Comparison of ENCODE assay signal across 19 cellular contexts in the genomic region with DNA sequence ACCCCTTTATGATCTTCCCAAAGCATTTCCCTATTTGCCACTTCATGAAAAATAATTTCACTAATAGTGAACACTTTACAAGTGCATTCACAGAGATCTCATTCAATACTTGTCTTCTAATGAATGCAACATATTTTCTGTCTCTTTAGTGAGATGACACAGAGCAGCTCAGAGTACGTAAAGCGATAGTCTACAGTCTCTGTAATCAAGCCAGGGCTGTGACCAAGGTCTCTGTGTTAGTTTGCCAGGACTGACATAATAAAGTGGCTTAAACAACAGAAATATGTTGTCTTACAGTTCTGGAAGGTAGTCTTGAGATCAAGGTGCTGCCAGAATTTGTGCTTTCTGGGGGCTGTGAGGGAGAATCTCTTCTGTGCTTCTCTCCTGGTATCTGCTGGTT. TPM values are rescaled to one million over a fixed set of nuclear protein-coding genes. Genes with fewer than 3 reads are reported as not detected.
DNase-seq lines count a peak whose midpoint lies in the region; ATAC-seq, FAIRE-seq and TF ChIP-seq lines count a peak whose summit lies in the region.
"Had no signal": no experiment of that assay in that cellular context is flagged by ENCODE, and none has a peak within 500 bp of the region (broad histone marks: within the 10 kb centered on the region; RNA-seq: fewer than 3 reads in every experiment).

No MANE protein-coding gene starts in this region.

- FAIRE-seq in HepG2 (lab: Jason Lieb, UNC) (no peak), H1 (lab: Jason Lieb, UNC) (no peak)
- FAIRE-seq: G401.6, GM12892 had no signal

- ATAC-seq in HepG2 (peak; percentile 54), right lobe of liver (no peak), gastroesophageal sphincter (no peak)
- ATAC-seq: CD8-positive, alpha-beta T cell had no signal

- H2AFZ ChIP-seq in HepG2 (ENCODE audit: low read length) (no peak overlapping the region), H1 (ENCODE audit: low read length) (peak overlapping the region; percentile 11; the same call in 1 of the 2 replicates)

- H3K79me2 ChIP-seq in HepG2 (ENCODE audit: insufficient read depth, low read length) (no peaks in the 10 kb centered on the region), H1 (ENCODE audit: control insufficient read depth in 1 of 2, insufficient read depth in 2 of 2, low read length in 2 of 2) (no peaks in the 10 kb centered on the region)

- no peak overlapping the region for H2BK120ac ChIP-seq in H1 (replicated peaks; ENCODE audit: low read depth, low read length)

- no peaks in the 10 kb centered on the region for H3K79me1 ChIP-seq in H1 (ENCODE audit: low read depth, low read length)

- no peak overlapping the region for H2BK20ac ChIP-seq in H1 (ENCODE audit: low read length)

- no peak overlapping the region for H2BK5ac ChIP-seq in H1 (ENCODE audit: low read depth, low read length)

- no peak overlapping the region for H4K8ac ChIP-seq in H1 (ENCODE audit: extremely low read depth, insufficient read depth, low read length)

- intact Hi-C loops in HepG2 (cut with micrococcal nuclease; ENCODE audit: unreplicated experiment) (no loop called here), right lobe of liver (cut with DNase I) (no loop called here)

- POLR2A ChIA-PET in HepG2 (lab: Yijun Ruan, JAX): no interaction called here
- POLR2A ChIA-PET in H1 (lab: Charles Lee; ENCODE audit: partially characterized antibody): no interaction called here

- no peak overlapping the region for H4K5ac ChIP-seq in H1 (ENCODE audit: insufficient read length, low read depth, low read length)

- H2AK5ac ChIP-seq in H1 (ENCODE audit: low read depth, low read length): no peak overlapping the region

- no peak overlapping the region for H4K91ac ChIP-seq in H1 (replicated peaks; ENCODE audit: insufficient read length, low read length)

- in situ Hi-C loops in HepG2 (cut with HindIII; ENCODE audit: extremely low pct_ligation_motif_present, low pct_unique_long_range_greater_than_20kb): no loop called here

- TF ChIP-seq RAD21 in HepG2 (CRISPR knock-in tag; IDR thresholded peaks at IDR 0.05): no peak
- no peak for TF ChIP-seq RAD21 in H1 (IDR thresholded peaks at IDR 0.05 in 1 of 2, conservative IDR thresholded peaks at IDR 0.05 in 1 of 2; ENCODE audit: low read depth in 2 of 2, low read length in 2 of 2)

- no peak overlapping the region for H3K18ac ChIP-seq in H1 (ENCODE audit: extremely low read depth, low read length)

- no peak overlapping the region for H3K27ac ChIP-seq in HepG2 (ENCODE audit: extremely low read length, insufficient read depth, low read length)
- H3K27ac ChIP-seq in right lobe of liver: no peak overlapping the region
- no peak overlapping the region for H3K27ac ChIP-seq in H1 (ENCODE audit: low read depth, low read length)
- H3K27ac ChIP-seq in substantia nigra (ENCODE audit: low read depth, low read length, poor library complexity, severe bottlenecking): peak overlapping the region; percentile 46
- H3K27ac ChIP-seq in gastroesophageal sphincter: no peak overlapping the region
- H3K27ac ChIP-seq: BLaER1, C4-2B had no signal

- DNase-seq in HepG2 (ENCODE audit: low spot score): no peak
- no peak for DNase-seq in right lobe of liver
- DNase-seq in H1 (ENCODE audit: low read depth in 1 of 2, low spot score in 2 of 2): no peak
- DNase-seq in medulla oblongata (ENCODE audit: extremely low spot score): peak; percentile 18
- no peak for DNase-seq in substantia nigra (lab: John Stamatoyannopoulos, UW)
- no peak for DNase-seq in GOT3 (lab: John Stamatoyannopoulos, UW)
- DNase-seq in H7: no peak
- DNase-seq: Caco-2; CD4-positive, CD25-positive, alpha-beta regulatory T cell; CD8-positive, alpha-beta T cell; DMS153; DND-41; HFFc6 had no signal

- H3K9ac ChIP-seq in HepG2 (ENCODE audit: insufficient read depth, low read depth, low read length) (no peak overlapping the region), H1 (replicated peaks in 1 of 4; ENCODE audit: extremely low read depth in 1 of 4, low read depth in 3 of 4, low read length in 3 of 4) (no peak overlapping the region)
- H3K9ac ChIP-seq: BLaER1 had no signal

- H3K14ac ChIP-seq in H1 (ENCODE audit: insufficient read length): no peak overlapping the region

- H3K4me3 ChIP-seq in HepG2 (replicated peaks in 1 of 3; ENCODE audit: insufficient read depth in 1 of 3, low read depth in 2 of 3, low read length in 3 of 3) (no peak overlapping the region), right lobe of liver (no peak overlapping the region), H1 (ENCODE audit: extremely low read depth in 1 of 4, insufficient read depth in 2 of 4, low read depth in 3 of 4, low read length in 4 of 4) (no peak overlapping the region), gastroesophageal sphincter (no peak overlapping the region), H7 (ENCODE audit: insufficient read depth, low read depth, low read length) (no peak overlapping the region)
- H3K4me3 ChIP-seq: BLaER1, HAP-1 had no signal

- no peak overlapping the region for H3K4ac ChIP-seq in H1 (replicated peaks; ENCODE audit: insufficient read length, low read depth, low read length)

- H3K23me2 ChIP-seq in H1 (ENCODE audit: low read depth, low read length): peaks cover 2% of the 10 kb centered on the region; the same call in 1 of the 2 replicates

- no peak overlapping the region for H2BK15ac ChIP-seq in H1 (ENCODE audit: low read length)

- TF ChIP-seq POLR2A in HepG2 (IDR thresholded peaks at IDR 0.05; ENCODE audit: insufficient read depth in 1 of 2, low read depth in 2 of 2, low read length in 2 of 2) (no peak), right lobe of liver (IDR thresholded peaks at IDR 0.05) (no peak), H1 (IDR thresholded peaks at IDR 0.05; ENCODE audit: control extremely low read depth in 1 of 2, low read depth in 2 of 2, low read length in 2 of 2) (no peak), gastroesophageal sphincter (IDR thresholded peaks at IDR 0.05) (no peak)

- H3K4me1 ChIP-seq in HepG2 (ENCODE audit: insufficient read depth, low read length) (peaks cover 10% of the 10 kb centered on the region), right lobe of liver (peaks cover 0 to 4% (median 0%) of the 10 kb centered on the region in 4 donors), H1 (replicated peaks in 1 of 4; ENCODE audit: control insufficient read depth in 3 of 4, insufficient read depth in 4 of 4, low read length in 3 of 4) (0 out of 7 replicates have a peak, but pooled peaks cover 0 to 3% (median 0%) of the 10 kb centered on the region in 4 experiments), gastroesophageal sphincter (peaks cover 0 to 16% (median 0%) of the 10 kb centered on the region in 3 donors)
- H3K4me1 ChIP-seq: BLaER1, HAP-1 had no signal

- no peak for TF ChIP-seq CTCF in HepG2 (CRISPR knock-in tag; IDR thresholded peaks at IDR 0.05)
- no peak for TF ChIP-seq CTCF in right lobe of liver (IDR thresholded peaks at IDR 0.05)
- no peak for TF ChIP-seq CTCF in H1 (IDR thresholded peaks at IDR 0.05; ENCODE audit: control extremely low read depth in 1 of 3, insufficient read depth in 1 of 3, low read depth in 1 of 3, low read length in 3 of 3)
- no peak for TF ChIP-seq CTCF in gastroesophageal sphincter (IDR thresholded peaks at IDR 0.05)

- CTCF ChIA-PET in HepG2 (lab: Yijun Ruan, JAX; ENCODE audit: low intra/inter-chr PET ratio, low total read pairs): no interaction called here
- CTCF ChIA-PET in H1 (lab: Charles Lee; ENCODE audit: partially characterized antibody): no interaction called here

- no peak overlapping the region for H2BK12ac ChIP-seq in H1 (ENCODE audit: low read depth, low read length)

- H3K23ac ChIP-seq in H1 (ENCODE audit: insufficient read length): no peak overlapping the region

- no peaks in the 10 kb centered on the region for H4K20me1 ChIP-seq in HepG2 (ENCODE audit: insufficient read depth, low read length)
- no peaks in the 10 kb centered on the region for H4K20me1 ChIP-seq in H1 (replicated peaks in 1 of 2; ENCODE audit: control insufficient read depth in 1 of 2, insufficient read depth in 2 of 2, low read length in 2 of 2)
- H4K20me1 ChIP-seq: BLaER1 had no signal

- no peaks in the 10 kb centered on the region for H3K9me3 ChIP-seq in HepG2 (ENCODE audit: low read length)
- H3K9me3 ChIP-seq in right lobe of liver: no peaks in the 10 kb centered on the region
- H3K9me3 ChIP-seq in H1 (ENCODE audit: insufficient read depth in 2 of 2, low read depth in 1 of 2, low read length in 1 of 2): no peaks in the 10 kb centered on the region
- no peaks in the 10 kb centered on the region for H3K9me3 ChIP-seq in gastroesophageal sphincter
- H3K9me3 ChIP-seq: BLaER1, Caco-2, HAP-1 had no signal

- WGBS in HepG2 (ENCODE audit: low lambda C conversion rate): 29% methylated on average over 2 of the region's 2 CpGs
- 49% methylated on average over 2 of the region's 2 CpGs for WGBS in right lobe of liver (ENCODE audit: insufficient coverage, low coverage, low lambda C conversion rate, missing lambda C conversion rate)
- WGBS in H1 (ENCODE audit: extremely low coverage in 1 of 2, insufficient coverage in 1 of 2, insufficient read length in 1 of 2, insufficient replicate concordance in 2 of 2, low coverage in 1 of 2, low lambda C conversion rate in 2 of 2, missing lambda C conversion rate in 1 of 2), 2 experiments: 97% methylated on average over 2 of the region's 2 CpGs; no CpG with 5 or more reads in 1 of the 2 experiments
- 50 to 58% methylated on average over 2 of the region's 2 CpGs for WGBS in gastroesophageal sphincter (ENCODE audit: low coverage in 1 of 2), 2 donors

- H3K56ac ChIP-seq in H1 (replicated peaks; ENCODE audit: insufficient read length, low read depth, low read length): no peak overlapping the region

- H3K4me2 ChIP-seq in HepG2 (ENCODE audit: low read depth, low read length) (no peak overlapping the region), H1 (ENCODE audit: insufficient read depth in 1 of 2, low read depth in 2 of 2, low read length in 2 of 2) (no peak overlapping the region)
- H3K4me2 ChIP-seq: BLaER1 had no signal

- H3K27me3 ChIP-seq in HepG2 (ENCODE audit: control insufficient read depth in 1 of 2, insufficient read depth in 2 of 2, low read length in 2 of 2) (no peaks in the 10 kb centered on the region), right lobe of liver (no peaks in the 10 kb centered on the region), H1 (replicated peaks in 1 of 4; ENCODE audit: control insufficient read depth in 3 of 4, extremely low read depth in 1 of 4, insufficient read depth in 3 of 4, low read length in 3 of 4) (no peaks in the 10 kb centered on the region), gastroesophageal sphincter (no peaks in the 10 kb centered on the region), H7 (ENCODE audit: control insufficient read depth, insufficient read depth, low read length) (no peaks in the 10 kb centered on the region)
- H3K27me3 ChIP-seq: BLaER1 had no signal

- H3K36me3 ChIP-seq in HepG2 (replicated peaks in 1 of 2; ENCODE audit: control insufficient read depth in 1 of 2, insufficient read depth in 2 of 2, low read length in 2 of 2) (no peaks in the 10 kb centered on the region), right lobe of liver (no peaks in the 10 kb centered on the region), H1 (ENCODE audit: control insufficient read depth in 2 of 4, insufficient read depth in 4 of 4, low read length in 3 of 4) (no peaks in the 10 kb centered on the region), gastroesophageal sphincter (no peaks in the 10 kb centered on the region), H7 (replicated peaks; ENCODE audit: control insufficient read depth, insufficient read depth, low read length) (no peaks in the 10 kb centered on the region)
- H3K36me3 ChIP-seq: BLaER1, HAP-1 had no signal

- TF ChIP-seq EP300 in HepG2 (IDR thresholded peaks at IDR 0.05; ENCODE audit: low read depth in 2 of 2, low read length in 2 of 2) (no peak), HepG2 (CRISPR knock-in tag; IDR thresholded peaks at IDR 0.05; ENCODE audit: borderline replicate concordance) (no peak), H1 (IDR thresholded peaks at IDR 0.05; ENCODE audit: borderline replicate concordance in 1 of 2, low read depth in 2 of 2, low read length in 2 of 2) (no peak), gastroesophageal sphincter (IDR thresholded peaks at IDR 0.05) (no peak)

- BruUV-seq in HepG2 (replicated peaks; lab: Mats Ljungman, UMichigan): no TSS peak

RNA-seq across cellular contexts. Expression of a gene that starts 33.1 kb away (rescaled TPM):
- total RNA-seq in HepG2 (2016; rRNA removed; fragmentation: Illumina TruSeq; extraction: Trizol) (16.8 and 31.4 TPM in 2 replicates), right lobe of liver (10 to 100 TPM; 13.8 to 27.8 (median 15.8) TPM), gastroesophageal sphincter (10 to 100 TPM; 39.9 to 70.6 (median 59.1) TPM)
- total RNA-seq in HepG2 (2016; cell fraction: cytosol; rRNA removed; fragmentation: Illumina TruSeq; extraction: Trizol; ENCODE audit: low read depth): 4.7 and 5.6 TPM in 2 replicates
- total RNA-seq in HepG2 (2016; cell fraction: insoluble cytoplasmic fraction; rRNA removed; fragmentation: Illumina TruSeq; extraction: Trizol): 16.4 and 31.5 TPM in 2 replicates
- total RNA-seq in HepG2 (2016; cell fraction: membrane; rRNA removed; fragmentation: Illumina TruSeq; extraction: Trizol): 22.4 and 22.5 TPM in 2 replicates
- 28.4 and 31.2 TPM in 2 replicates for total RNA-seq in HepG2 (2016; cell fraction: nucleus; rRNA removed; fragmentation: Illumina TruSeq; extraction: Trizol)
- polyA plus RNA-seq in HepG2 (2011; rRNA removed) (6.9 and 8.3 TPM in 2 replicates), H1 (2011; rRNA removed) (5.4 and 10.3 TPM in 2 replicates)
- polyA plus RNA-seq in HepG2 (2011; cell fraction: cytosol; rRNA removed): 4.1 and 5.5 TPM in 2 replicates
- 6.9 and 7.2 TPM in 2 replicates for polyA plus RNA-seq in HepG2 (2011; cell fraction: nucleus; rRNA removed)
- polyA plus RNA-seq in HepG2 (2012): 6.1 and 7.0 TPM in 2 replicates
- 1.2 TPM in 2 replicates for polyA plus RNA-seq in HepG2 (2016; cell fraction: cytosol; fragmentation: Illumina TruSeq; extraction: Trizol; ENCODE audit: low read depth)
- 14.7 and 15.8 TPM in 2 replicates for polyA plus RNA-seq in HepG2 (2016; cell fraction: insoluble cytoplasmic fraction; fragmentation: Illumina TruSeq; extraction: Trizol; ENCODE audit: low read depth)
- 5.8 and 7.6 TPM in 2 replicates for polyA plus RNA-seq in HepG2 (2016; cell fraction: membrane; fragmentation: Illumina TruSeq; extraction: Trizol; ENCODE audit: low read depth)
- 17.3 and 19.7 TPM in 2 replicates for polyA plus RNA-seq in HepG2 (2016; cell fraction: nucleus; fragmentation: Illumina TruSeq; extraction: Trizol; ENCODE audit: insufficient read depth, low read depth)
- polyA minus RNA-seq in HepG2 (2011; rRNA and poly(A)+ RNA removed; ENCODE audit: low replicate concordance): 11.2 and 18.2 TPM in 2 replicates
- 10.3 and 13.9 TPM in 2 replicates for polyA minus RNA-seq in HepG2 (2011; cell fraction: cytosol; rRNA and poly(A)+ RNA removed)
- 43.4 and 53.3 TPM in 2 replicates for polyA minus RNA-seq in HepG2 (2011; cell fraction: nucleus; rRNA and poly(A)+ RNA removed)
- 27.8 and 35.8 TPM in 2 replicates for total RNA-seq in H1 (2021; fragmentation: NEBNext Ultra II Directional; extraction: Animal tissue kit (Norgen Biotek cat#: 25700))
- 10.3 TPM for polyA plus RNA-seq in H1 (2011; cell fraction: cytosol; rRNA removed)
- 6.6 TPM for polyA plus RNA-seq in H1 (2011; cell fraction: nucleus; rRNA removed)
- 10.3 to 18.3 TPM (median 13.3 TPM) in 4 replicates for polyA plus RNA-seq in H1 (2012, experiment 1 of 2)
- polyA plus RNA-seq in H1 (2012, experiment 2 of 2): 0.66 TPM
- 10.8 TPM for polyA plus RNA-seq in H1 (2013, experiment 1 of 2)
- 10.9 TPM for polyA plus RNA-seq in H1 (2013, experiment 2 of 2)
- polyA minus RNA-seq in H1 (2011; rRNA and poly(A)+ RNA removed): 32.9 and 49.5 TPM in 2 replicates
- polyA minus RNA-seq in H1 (2011; cell fraction: cytosol; rRNA and poly(A)+ RNA removed): 18.9 TPM
- 50.3 TPM for polyA minus RNA-seq in H1 (2011; cell fraction: nucleus; rRNA and poly(A)+ RNA removed)
- 21.8 and 26.3 TPM in 2 replicates for total RNA-seq in H7 (2014; rRNA removed; shearing (Covaris generic))
